In the genomic region with DNA sequence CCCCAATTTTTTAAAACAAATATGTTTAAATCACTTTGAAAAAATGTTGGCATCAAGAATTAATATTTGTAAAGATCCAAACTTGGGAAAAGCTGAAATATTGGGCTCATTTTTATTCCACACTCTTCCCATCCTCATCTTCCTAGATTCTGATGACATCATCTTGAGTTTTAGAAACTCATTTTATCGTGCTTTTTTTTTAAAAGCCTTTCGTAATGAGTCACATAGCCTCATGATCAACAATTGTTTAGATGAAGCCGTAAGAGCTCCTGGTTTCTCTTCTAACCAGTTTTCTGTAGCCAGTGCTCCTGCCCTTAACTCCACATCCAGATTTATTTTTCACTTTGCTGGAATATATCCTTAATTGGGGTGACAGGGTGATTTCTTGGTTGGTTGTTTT, we compare ENCODE assay signal across 15 cellular contexts.
DNase-seq lines count a peak whose midpoint lies in the region; ATAC-seq and TF ChIP-seq lines count a peak whose summit lies in the region.
"Had no signal": no experiment of that assay in that cellular context is flagged by ENCODE, and none has a peak within 500 bp of the region (broad histone marks: within the 10 kb centered on the region; RNA-seq: fewer than 3 reads in every experiment).

No MANE protein-coding gene starts in this region.

- peaks cover 5% of the 10 kb centered on the region for H3K4me1 ChIP-seq in HAP-1
- H3K4me1 ChIP-seq: body of pancreas had no signal

- peaks cover 40% of the 10 kb centered on the region for H3K4me1 Mint-ChIP-seq in stimulated activated memory B cell treated with anti-CD40 and anti-IgM and Interleukin-4, amounts not matched to agents 10 μg/mL and 1 μg/mL and 100 μg/mL, for 72 hours

- H3K36me3 ChIP-seq in HAP-1 (replicated peaks), result no peaks in the 10 kb centered on the region

- H3K27me3 ChIP-seq in HAP-1 (ENCODE audit: low read depth), result no peaks in the 10 kb centered on the region
- H3K27me3 ChIP-seq: body of pancreas had no signal

- DNase-seq in A172 (ENCODE audit: low spot score) (peak; percentile 66), GM13977 (ENCODE audit: low spot score) (peak; percentile 45), amniotic stem cell (lab: John Stamatoyannopoulos, UW) (peak; percentile 21), fibroblast of pulmonary artery (ENCODE audit: low read depth) (peak; percentile 71), SHP77 (lab: John Stamatoyannopoulos, UW) (no peak), HAP-1 (ENCODE audit: low spot score in 2 of 2) (no peak)
- DNase-seq in stimulated activated naive CD4-positive, alpha-beta T cell (lab: John Stamatoyannopoulos, UW), result no peak
- DNase-seq: activated CD4-positive, CD25-positive, alpha-beta regulatory T cell; AML-193; body of pancreas; DND-41; NCI-H2029; occipital lobe had no signal

- H3K9me3 Mint-ChIP-seq in stimulated activated memory B cell treated with anti-CD40 and anti-IgM and Interleukin-4, amounts not matched to agents 10 μg/mL and 1 μg/mL and 100 μg/mL, for 72 hours, result no peaks in the 10 kb centered on the region

- H3K27me3 Mint-ChIP-seq in stimulated activated memory B cell treated with anti-CD40 and anti-IgM and Interleukin-4, amounts not matched to agents 10 μg/mL and 1 μg/mL and 100 μg/mL, for 72 hours, result no peaks in the 10 kb centered on the region

- H3K36me3 Mint-ChIP-seq in stimulated activated memory B cell treated with anti-CD40 and anti-IgM and Interleukin-4, amounts not matched to agents 10 μg/mL and 1 μg/mL and 100 μg/mL, for 72 hours, result peaks cover 35% of the 10 kb centered on the region

- H3K27ac Mint-ChIP-seq in stimulated activated memory B cell treated with anti-CD40 and anti-IgM and Interleukin-4, amounts not matched to agents 10 μg/mL and 1 μg/mL and 100 μg/mL, for 72 hours, result no peak overlapping the region

- H3K9me3 ChIP-seq in HAP-1, result no peaks in the 10 kb centered on the region
- H3K9me3 ChIP-seq: body of pancreas had no signal

- no peak for ATAC-seq in stimulated activated memory B cell treated with anti-CD40 and anti-IgM and Interleukin-4, amounts not matched to agents 10 μg/mL and 1 μg/mL and 100 μg/mL, for 72 hours
- ATAC-seq: body of pancreas had no signal

- no peak overlapping the region for H3K4me3 Mint-ChIP-seq in stimulated activated memory B cell treated with anti-CD40 and anti-IgM and Interleukin-4, amounts not matched to agents 10 μg/mL and 1 μg/mL and 100 μg/mL, for 72 hours

- H3K4me3 ChIP-seq in fibroblast of pulmonary artery (replicated peaks; ENCODE audit: low read depth, low read length) (no peak overlapping the region), HAP-1 (no peak overlapping the region)
- H3K4me3 ChIP-seq: body of pancreas, lung had no signal

- TF ChIP-seq CTCF in GM13977 (IDR thresholded peaks at IDR 0.05; ENCODE audit: extremely low read depth, insufficient read depth, missing control alignments), result no peak
- no peak for TF ChIP-seq CTCF in fibroblast of pulmonary artery (IDR thresholded peaks at IDR 0.05; ENCODE audit: low read length, missing control alignments)

- in situ Hi-C loops in GM13977 (cut with MboI; ENCODE audit: low pct_unique_long_range_greater_than_20kb, low sequenced_read_pairs, unreplicated experiment), result no loop called here
- in situ Hi-C loops in HAP-1 (cut with MboI; ENCODE audit: low sequenced_read_pairs), result no loop called here

Comparison
In these comparisons a context has a peak if more than half of its experiments do, and no peak if none do; other contexts are left out.
1. DNase-seq: peak in A172 (single experiment), GM13977 (single experiment), amniotic stem cell (single experiment) and fibroblast of pulmonary artery (single experiment); none in SHP77 (0 of 2), HAP-1 (0 of 2) and stimulated activated naive CD4-positive, alpha-beta T cell (0 of 6).